In genomic region chr1:45828841-45829240, GRCh38 we compare ENCODE assay signal across 33 cellular contexts.
"Had no signal": no experiment of that assay in that cellular context is flagged by ENCODE, and none has a peak within 500 bp of the region (broad histone marks: within the 10 kb centered on the region; RNA-seq: fewer than 3 reads in every experiment).

No MANE protein-coding gene starts in this region.

- H3K4me3 ChIP-seq: adrenal gland, body of pancreas, breast epithelium had no signal

- H3K9me3 ChIP-seq: adrenal gland, body of pancreas, breast epithelium had no signal

- H3K4me1 Mint-ChIP-seq: activated B cell treated with CpG ODN at 0.5 μM for 24 hours; activated CD4-positive, alpha-beta T cell treated with anti-CD3 and anti-CD28 coated beads, Interleukin-2, amount 10 ng/mL, durations not matched to agents 24 days and 14 days; activated T-helper 17 cell treated with anti-CD3 and anti-CD28 coated beads, Interleukin-2, amount 50 U/mL, for 72 hours had no signal

- H3K27me3 ChIP-seq: adrenal gland, body of pancreas, brain microvascular endothelial cell, breast epithelium had no signal

- H3K27me3 Mint-ChIP-seq: activated B cell treated with CpG ODN at 0.5 μM for 24 hours; activated CD4-positive, alpha-beta memory T cell treated with anti-CD3 and anti-CD28 coated beads for 36 hours; activated CD4-positive, alpha-beta T cell treated with anti-CD3 and anti-CD28 coated beads, Interleukin-2, amount 10 ng/mL, durations not matched to agents 24 days and 14 days; activated CD8-positive, alpha-beta T cell treated with anti-CD3 and anti-CD28 coated beads for 36 hours; activated naive CD8-positive, alpha-beta T cell treated with anti-CD3 and anti-CD28 coated beads for 36 hours; activated T-helper 17 cell treated with anti-CD3 and anti-CD28 coated beads, Interleukin-2, amount 50 U/mL, for 72 hours had no signal

- H3K27ac ChIP-seq: adrenal gland, body of pancreas, brain microvascular endothelial cell, breast epithelium, VCaP had no signal

- H3K4me3 Mint-ChIP-seq: activated B cell treated with CpG ODN at 0.5 μM for 24 hours; activated CD4-positive, alpha-beta memory T cell treated with anti-CD3 and anti-CD28 coated beads for 36 hours; activated CD4-positive, alpha-beta T cell treated with anti-CD3 and anti-CD28 coated beads, Interleukin-2, amount 10 ng/mL, durations not matched to agents 24 days and 14 days; activated CD8-positive, alpha-beta T cell treated with anti-CD3 and anti-CD28 coated beads for 36 hours; activated naive CD4-positive, alpha-beta T cell treated with anti-CD3 and anti-CD28 coated beads for 36 hours; activated naive CD8-positive, alpha-beta T cell treated with anti-CD3 and anti-CD28 coated beads for 36 hours; activated T-cell treated with anti-CD3 and anti-CD28 coated beads, Interleukin-2, amount 50 U/mL, for 4 hours; activated T-cell treated with anti-CD3 and anti-CD28 coated beads, Interleukin-2, amount 50 U/mL, for 72 hours; activated T-helper 1 cell treated with anti-CD3 and anti-CD28 coated beads, Interleukin-12 subunit alpha, Interleukin-12 subunit beta, Interleukin-2, Interleukin-4 antibody, amounts not matched to agents 30 ng/mL and 10 ng/mL and 1 ng/mL, durations not matched to agents 14 hours and 24 hours and 36 hours; activated T-helper 17 cell treated with anti-CD3 and anti-CD28 coated beads, Interleukin-2, amount 50 U/mL, for 72 hours; T-helper 2 cell treated with Interferon-gamma antibody and Interleukin-4, amounts not matched to agents 5 μg/mL and 100 μg/mL, for 36 hours had no signal

- H3K36me3 ChIP-seq: breast epithelium had no signal

- H3K9me3 Mint-ChIP-seq: activated B cell treated with CpG ODN at 0.5 μM for 24 hours; activated CD4-positive, alpha-beta memory T cell treated with anti-CD3 and anti-CD28 coated beads for 36 hours; activated CD4-positive, alpha-beta T cell treated with anti-CD3 and anti-CD28 coated beads, Interleukin-2, amount 10 ng/mL, durations not matched to agents 24 days and 14 days; activated CD8-positive, alpha-beta T cell treated with anti-CD3 and anti-CD28 coated beads for 36 hours; activated naive CD4-positive, alpha-beta T cell treated with anti-CD3 and anti-CD28 coated beads for 36 hours; activated naive CD4-positive, alpha-beta T cell treated with anti-CD3 and anti-CD28 coated beads, Interleukin-2, amount 50 U/mL, for 72 hours; activated naive CD8-positive, alpha-beta T cell treated with anti-CD3 and anti-CD28 coated beads for 36 hours; activated T-cell treated with anti-CD3 and anti-CD28 coated beads, Interleukin-2, amount 50 U/mL, for 4 hours; activated T-cell treated with anti-CD3 and anti-CD28 coated beads, Interleukin-2, amount 50 U/mL, for 72 hours; activated T-helper 1 cell treated with anti-CD3 and anti-CD28 coated beads, Interleukin-12 subunit alpha, Interleukin-12 subunit beta, Interleukin-2, Interleukin-4 antibody, amounts not matched to agents 30 ng/mL and 10 ng/mL and 1 ng/mL, durations not matched to agents 14 hours and 24 hours and 36 hours; activated T-helper 17 cell treated with anti-CD3 and anti-CD28 coated beads, Interleukin-2, amount 50 U/mL, for 72 hours; T-helper 2 cell treated with Interferon-gamma antibody and Interleukin-4, amounts not matched to agents 5 μg/mL and 100 μg/mL, for 36 hours had no signal

- H3K27ac Mint-ChIP-seq: activated B cell treated with CpG ODN at 0.5 μM for 24 hours; activated CD4-positive, alpha-beta memory T cell treated with anti-CD3 and anti-CD28 coated beads for 36 hours; activated CD4-positive, alpha-beta T cell treated with anti-CD3 and anti-CD28 coated beads, Interleukin-2, amount 10 ng/mL, durations not matched to agents 24 days and 14 days; activated CD8-positive, alpha-beta T cell treated with anti-CD3 and anti-CD28 coated beads for 36 hours; activated naive CD4-positive, alpha-beta T cell treated with anti-CD3 and anti-CD28 coated beads for 36 hours; activated naive CD4-positive, alpha-beta T cell treated with anti-CD3 and anti-CD28 coated beads, Interleukin-2, amount 50 U/mL, for 72 hours; activated naive CD8-positive, alpha-beta T cell treated with anti-CD3 and anti-CD28 coated beads for 36 hours; activated T-cell treated with anti-CD3 and anti-CD28 coated beads, Interleukin-2, amount 50 U/mL, for 72 hours; activated T-helper 1 cell treated with anti-CD3 and anti-CD28 coated beads, Interleukin-12 subunit alpha, Interleukin-12 subunit beta, Interleukin-2, Interleukin-4 antibody, amounts not matched to agents 30 ng/mL and 10 ng/mL and 1 ng/mL, durations not matched to agents 14 hours and 24 hours and 36 hours; activated T-helper 17 cell treated with anti-CD3 and anti-CD28 coated beads, Interleukin-2, amount 50 U/mL, for 72 hours; T-helper 2 cell treated with Interferon-gamma antibody and Interleukin-4, amounts not matched to agents 5 μg/mL and 100 μg/mL, for 36 hours had no signal

- ATAC-seq: activated CD8-positive, alpha-beta T cell treated with anti-CD3 and anti-CD28 coated beads for 36 hours; activated naive CD4-positive, alpha-beta T cell treated with anti-CD3 and anti-CD28 coated beads, Interleukin-2, amount 50 U/mL, for 72 hours; activated T-cell treated with anti-CD3 and anti-CD28 coated beads, Interleukin-2, amount 50 U/mL, for 4 hours; activated T-cell treated with anti-CD3 and anti-CD28 coated beads, Interleukin-2, amount 50 U/mL, for 72 hours; activated T-helper 17 cell treated with anti-CD3 and anti-CD28 coated beads, Interleukin-2, amount 50 U/mL, for 72 hours; body of pancreas had no signal

- H3K4me1 ChIP-seq: adrenal gland, body of pancreas, breast epithelium had no signal

- DNase-seq: activated B cell treated with CpG ODN at 0.5 μM for 24 hours; activated CD4-positive, alpha-beta memory T cell treated with anti-CD3 and anti-CD28 coated beads for 36 hours; activated CD4-positive, alpha-beta T cell treated with anti-CD3 and anti-CD28 coated beads for 4 hours; activated CD4-positive, alpha-beta T cell treated with anti-CD3 and anti-CD28 coated beads, Interleukin-2, amount 10 ng/mL, durations not matched to agents 24 days and 14 days; activated CD4-positive, alpha-beta T cell treated with anti-CD3 and anti-CD28 coated beads, Interleukin-2, amount 50 U/mL, for 1 hour; activated CD4-positive, alpha-beta T cell treated with anti-CD3 and anti-CD28 coated beads, Interleukin-2, amount 50 U/mL, for 4 hours; activated CD4-positive, CD25-positive, alpha-beta regulatory T cell treated with anti-CD3 and anti-CD28 coated beads, Interleukin-2, amount 50 U/mL, for 72 hours; activated CD8-positive, alpha-beta memory T cell treated with anti-CD3 and anti-CD28 coated beads, Interleukin-2, amount 50 U/mL, for 4 hours; activated CD8-positive, alpha-beta T cell treated with anti-CD3 and anti-CD28 coated beads for 36 hours; activated effector memory CD4-positive, alpha-beta T cell treated with anti-CD3 and anti-CD28 coated beads, Interleukin-2, amount 50 U/mL, for 16 hours; activated gamma-delta T cell treated with Interleukin-2 at 50 U/mL for 16 hours; activated naive CD4-positive, alpha-beta T cell; activated naive CD4-positive, alpha-beta T cell treated with anti-CD3 and anti-CD28 coated beads for 36 hours; activated naive CD4-positive, alpha-beta T cell treated with anti-CD3 and anti-CD28 coated beads, Interleukin-2, amount 50 U/mL, for 16 hours; activated naive CD8-positive, alpha-beta T cell treated with anti-CD3 and anti-CD28 coated beads for 36 hours; activated T-cell treated with anti-CD3 and anti-CD28 coated beads for 4 hours; activated T-cell treated with anti-CD3 and anti-CD28 coated beads, Interleukin-2, amount 50 U/mL, for 1 hour; activated T-cell treated with anti-CD3 and anti-CD28 coated beads, Interleukin-2, amount 50 U/mL, for 4 hours; activated T-cell treated with anti-CD3 and anti-CD28 coated beads, Interleukin-2, amount 50 U/mL, for 72 hours; adrenal gland; amniotic stem cell; aorta; body of pancreas; brain microvascular endothelial cell; central memory CD4-positive, alpha-beta T cell; T-helper 2 cell; T-helper 9 cell had no signal
